8 cellular contexts compared by ENCODE assay signal in the genomic region with DNA sequence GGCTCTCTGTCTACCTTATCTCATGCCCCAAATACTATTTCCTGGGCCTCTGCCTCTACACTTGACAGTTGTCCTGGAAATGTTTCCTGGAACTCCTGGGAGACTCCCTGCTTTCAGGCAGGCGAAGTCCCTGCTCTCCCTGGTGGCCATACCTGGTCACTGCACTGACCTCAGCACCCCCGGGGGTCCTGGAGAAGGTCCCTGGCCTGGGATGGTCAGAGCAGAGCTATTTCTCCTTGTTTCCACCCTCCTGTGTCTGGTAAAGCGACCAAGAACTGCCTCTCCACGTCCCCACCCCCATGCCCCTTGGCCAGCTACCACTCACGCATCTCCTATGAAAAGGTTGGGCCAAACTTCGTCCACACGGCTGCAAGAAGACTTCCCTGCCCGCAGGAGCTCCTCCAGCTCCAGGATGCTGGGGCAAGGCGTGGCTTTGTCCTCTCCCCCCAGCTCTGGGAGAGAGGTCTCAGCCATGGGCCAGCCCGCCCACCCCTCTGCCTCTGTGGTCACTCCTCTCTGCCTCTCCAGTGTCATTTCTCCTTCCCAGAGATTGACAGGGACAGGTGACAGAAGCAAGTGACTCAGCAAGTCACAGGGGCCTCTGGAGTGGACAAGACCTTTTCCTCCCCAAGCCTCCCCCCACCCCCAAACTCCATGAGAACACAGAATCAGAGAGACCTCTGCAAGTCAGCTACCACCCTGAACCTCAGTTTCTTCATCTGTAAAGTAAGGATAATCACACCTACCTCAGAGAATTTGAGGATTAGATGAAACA. TPM values are rescaled to one million over a fixed set of nuclear protein-coding genes. Genes with fewer than 3 reads are reported as not detected.
DNase-seq lines count a peak whose midpoint lies in the region; ATAC-seq, FAIRE-seq and TF ChIP-seq lines count a peak whose summit lies in the region.

No MANE protein-coding gene starts in this region.

- intact Hi-C loops in activated CD8-positive, alpha-beta T cell treated with anti-CD3 and anti-CD28 coated beads for 36 hours (cut with micrococcal nuclease): no loop called here
- intact Hi-C loops in endothelial cell of umbilical vein (cut with micrococcal nuclease): loop anchor here (10.0 kb wide), 1 partner anchor 374 kb away; no protein-coding TSS in a partner anchor
- intact Hi-C loops in psoas muscle (cut with DNase I): loop anchor here (5.0 to 10.0 kb wide), 4 partner anchors 123 to 287 kb away; no protein-coding TSS in a partner anchor

- no peak for FAIRE-seq in endothelial cell of umbilical vein (lab: Jason Lieb, UNC)

- H3K27me3 ChIP-seq in OCI-LY3 (ENCODE audit: low read depth, low read length) (no peaks in the 10 kb centered on the region), endothelial cell of umbilical vein (ENCODE audit: control insufficient read depth in 2 of 2, insufficient read depth in 2 of 2, low read length in 2 of 2) (no peaks in the 10 kb centered on the region), psoas muscle (ENCODE audit: insufficient read depth in 3 of 3, low read length in 2 of 3) (no peaks in the 10 kb centered on the region)

- peaks cover 29% of the 10 kb centered on the region for H3K4me1 Mint-ChIP-seq in activated CD8-positive, alpha-beta T cell treated with anti-CD3 and anti-CD28 coated beads for 36 hours (ENCODE audit: low read depth)
- H3K4me1 Mint-ChIP-seq in activated CD8-positive, alpha-beta T cell treated with anti-CD3 and anti-CD28 coated beads, Interleukin-2, amount 10 ng/mL, durations not matched to agents 7 days and 5 days (ENCODE audit: low read depth): peaks cover 35% of the 10 kb centered on the region

- peak; percentile 64 for TF ChIP-seq CTCF in activated CD8-positive, alpha-beta T cell treated with anti-CD3 and anti-CD28 coated beads for 36 hours (IDR thresholded peaks at IDR 0.05)
- peak; percentile 22; the same call in 1 of the 2 replicates for TF ChIP-seq CTCF in OCI-LY3 (IDR thresholded peaks at IDR 0.05; ENCODE audit: low read depth, low read length)
- peak; percentile 51 to 72 for TF ChIP-seq CTCF in endothelial cell of umbilical vein (IDR thresholded peaks at IDR 0.05; ENCODE audit: extremely low read depth in 1 of 2, insufficient read depth in 1 of 2, low read depth in 1 of 2, low read length in 2 of 2)
- peak; percentile 71 for TF ChIP-seq CTCF in psoas muscle (IDR thresholded peaks at IDR 0.05)

- H3K4me2 ChIP-seq in OCI-LY3 (ENCODE audit: low read length) (no peak overlapping the region), endothelial cell of umbilical vein (ENCODE audit: insufficient read depth, low read length) (no peak overlapping the region)

- BruUV-seq in endothelial cell of umbilical vein (replicated peaks; lab: Mats Ljungman, UMichigan): no TSS peak

- H2AFZ ChIP-seq in OCI-LY3 (ENCODE audit: low read depth, low read length): no peak overlapping the region
- H2AFZ ChIP-seq in endothelial cell of umbilical vein (ENCODE audit: low read depth, low read length): peak overlapping the region; percentile 27

- H3K9me3 ChIP-seq in OCI-LY3 (ENCODE audit: insufficient read depth, low read length): no peaks in the 10 kb centered on the region
- H3K9me3 ChIP-seq in endothelial cell of umbilical vein (replicated peaks; ENCODE audit: control insufficient read depth, insufficient read depth, low read length): no peaks in the 10 kb centered on the region
- no peaks in the 10 kb centered on the region for H3K9me3 ChIP-seq in psoas muscle

- no peaks in the 10 kb centered on the region for H3K36me3 ChIP-seq in OCI-LY3 (replicated peaks; ENCODE audit: low read depth, low read length)
- H3K36me3 ChIP-seq in endothelial cell of umbilical vein (ENCODE audit: control insufficient read depth in 2 of 2, extremely low read depth in 1 of 2, insufficient read depth in 2 of 2, low read length in 2 of 2): no peaks in the 10 kb centered on the region
- H3K36me3 ChIP-seq in psoas muscle (ENCODE audit: insufficient read depth in 1 of 2, low read depth in 1 of 2): peaks cover 0 to 13% of the 10 kb centered on the region in 2 donors

- peak overlapping the region; percentile 38 for H3K27ac Mint-ChIP-seq in activated CD8-positive, alpha-beta T cell treated with anti-CD3 and anti-CD28 coated beads for 36 hours
- no peak overlapping the region for H3K27ac Mint-ChIP-seq in activated CD8-positive, alpha-beta T cell treated with anti-CD3 and anti-CD28 coated beads, Interleukin-2, amount 10 ng/mL, durations not matched to agents 7 days and 5 days

- H3K27me3 Mint-ChIP-seq in activated CD8-positive, alpha-beta T cell treated with anti-CD3 and anti-CD28 coated beads for 36 hours: no peaks in the 10 kb centered on the region
- no peaks in the 10 kb centered on the region for H3K27me3 Mint-ChIP-seq in activated CD8-positive, alpha-beta T cell treated with anti-CD3 and anti-CD28 coated beads, Interleukin-2, amount 10 ng/mL, durations not matched to agents 7 days and 5 days (ENCODE audit: low read depth)

- POLR2A ChIA-PET in activated CD8-positive, alpha-beta T cell treated with anti-CD3 and anti-CD28 coated beads for 36 hours (lab: Charles Lee): interaction anchor here (0.7 to 1.0 kb wide), 2 partner anchors 17 to 123 kb away, joined by 3 read pairs; no protein-coding TSS in a partner anchor
- POLR2A ChIA-PET in activated CD8-positive, alpha-beta T cell treated with anti-CD3 and anti-CD28 coated beads, Interleukin-2, amount 10 ng/mL, durations not matched to agents 7 days and 5 days (lab: Charles Lee): interaction anchor here (0.7 kb wide), 1 partner anchor 101 kb away, joined by 3 read pairs; no protein-coding TSS in a partner anchor
- POLR2A ChIA-PET in endothelial cell of umbilical vein (lab: Charles Lee): no interaction called here

- CTCF ChIA-PET in activated CD8-positive, alpha-beta T cell treated with anti-CD3 and anti-CD28 coated beads for 36 hours (lab: Charles Lee): interaction anchor here (0.6 to 2.5 kb wide), 6 partner anchors 8 to 861 kb away, joined by 3 to 11 read pairs (median 4); a partner anchor contains a TSS
- CTCF ChIA-PET in activated CD8-positive, alpha-beta T cell treated with anti-CD3 and anti-CD28 coated beads, Interleukin-2, amount 10 ng/mL, durations not matched to agents 7 days and 5 days (lab: Charles Lee): interaction anchor here (0.6 to 7.1 kb wide), 3 partner anchors 8 to 127 kb away, joined by 4 to 61 read pairs (median 10); a partner anchor contains a TSS
- CTCF ChIA-PET in endothelial cell of umbilical vein (lab: Charles Lee): interaction anchor here (1.0 to 2.3 kb wide), 6 partner anchors 9 to 865 kb away, joined by 3 to 8 read pairs (median 3); a partner anchor contains a TSS

- H3K4me1 ChIP-seq in OCI-LY3 (ENCODE audit: low read length) (peaks cover 13% of the 10 kb centered on the region; the same call in 1 of the 2 replicates), endothelial cell of umbilical vein (ENCODE audit: control insufficient read depth, extremely low read depth, insufficient read depth, low read length) (peaks cover 15% of the 10 kb centered on the region), psoas muscle (peaks cover 62% of the 10 kb centered on the region)

- no peak overlapping the region for H3K9ac ChIP-seq in OCI-LY3 (ENCODE audit: low read length)
- no peak overlapping the region for H3K9ac ChIP-seq in endothelial cell of umbilical vein (replicated peaks; ENCODE audit: extremely low read depth, insufficient read depth, low read length)

- H3K79me2 ChIP-seq in OCI-LY3 (ENCODE audit: low read length) (peaks cover 23% of the 10 kb centered on the region), endothelial cell of umbilical vein (ENCODE audit: control insufficient read depth, insufficient read depth, low read length) (peaks cover 20% of the 10 kb centered on the region)

- H3K4me3 ChIP-seq in OCI-LY3 (ENCODE audit: low read length) (no peak overlapping the region), endothelial cell of umbilical vein (replicated peaks in 1 of 3; ENCODE audit: insufficient read depth in 1 of 3, low read depth in 1 of 3, low read length in 3 of 3) (no peak overlapping the region), psoas muscle (peak overlapping the region; percentile 79)

- ATAC-seq in activated CD8-positive, alpha-beta T cell treated with anti-CD3 and anti-CD28 coated beads for 36 hours: no peak
- ATAC-seq in activated CD8-positive, alpha-beta T cell treated with anti-CD3 and anti-CD28 coated beads, Interleukin-2, amount 10 ng/mL, durations not matched to agents 7 days and 5 days: no peak
- peak; percentile 77 to 79 (median 78) for ATAC-seq in psoas muscle
- no peak for ATAC-seq in HG03354 (IDR thresholded peaks at IDR 0.05; ENCODE audit: poor library complexity, severe bottlenecking, unreplicated experiment)
- ATAC-seq in HG03469 (IDR thresholded peaks at IDR 0.05; ENCODE audit: unreplicated experiment): no peak
- ATAC-seq in GM21723 (IDR thresholded peaks at IDR 0.05; ENCODE audit: unreplicated experiment): no peak

- H4K20me1 ChIP-seq in OCI-LY3 (ENCODE audit: insufficient read depth, low read length) (peaks cover 13% of the 10 kb centered on the region), endothelial cell of umbilical vein (replicated peaks; ENCODE audit: control insufficient read depth, extremely low read depth, insufficient read depth, low read length) (no peaks in the 10 kb centered on the region)

- DNase-seq in activated CD8-positive, alpha-beta T cell treated with anti-CD3 and anti-CD28 coated beads for 36 hours: peak; percentile 21
- no peak for DNase-seq in activated CD8-positive, alpha-beta T cell treated with anti-CD3 and anti-CD28 coated beads, Interleukin-2, amount 10 ng/mL, durations not matched to agents 7 days and 5 days
- no peak for DNase-seq in endothelial cell of umbilical vein (ENCODE audit: low read depth, low spot score)
- DNase-seq in psoas muscle: peak; percentile 71 to 90

- no peaks in the 10 kb centered on the region for H3K9me3 Mint-ChIP-seq in activated CD8-positive, alpha-beta T cell treated with anti-CD3 and anti-CD28 coated beads for 36 hours
- no peaks in the 10 kb centered on the region for H3K9me3 Mint-ChIP-seq in activated CD8-positive, alpha-beta T cell treated with anti-CD3 and anti-CD28 coated beads, Interleukin-2, amount 10 ng/mL, durations not matched to agents 7 days and 5 days (ENCODE audit: insufficient read depth)

- H3K36me3 Mint-ChIP-seq in activated CD8-positive, alpha-beta T cell treated with anti-CD3 and anti-CD28 coated beads for 36 hours (ENCODE audit: low read depth): peaks cover 4% of the 10 kb centered on the region
- peaks cover 2% of the 10 kb centered on the region for H3K36me3 Mint-ChIP-seq in activated CD8-positive, alpha-beta T cell treated with anti-CD3 and anti-CD28 coated beads, Interleukin-2, amount 10 ng/mL, durations not matched to agents 7 days and 5 days (ENCODE audit: low read depth)

- no peaks in the 10 kb centered on the region for H3K9me1 ChIP-seq in endothelial cell of umbilical vein (replicated peaks; ENCODE audit: control insufficient read depth, extremely low read depth, insufficient read depth, low read length)

- WGBS in psoas muscle, 3 donors: 23 to 29% (median 25%) methylated on average over 10 of the region's 10 CpGs

- dilution Hi-C loops in endothelial cell of umbilical vein (cut with MboI; ENCODE audit: extremely low pct_ligation_motif_present, low sequenced_read_pairs): no loop called here

- TF ChIP-seq POLR2A in endothelial cell of umbilical vein (IDR thresholded peaks at IDR 0.05; ENCODE audit: low read depth, low read length): no peak

- no peak overlapping the region for H3K27ac ChIP-seq in OCI-LY3 (ENCODE audit: low read length)
- H3K27ac ChIP-seq in endothelial cell of umbilical vein (ENCODE audit: insufficient read depth, low read depth, low read length): no peak overlapping the region
- peak overlapping the region; percentile 99 for H3K27ac ChIP-seq in psoas muscle

- no peak overlapping the region for H3K4me3 Mint-ChIP-seq in activated CD8-positive, alpha-beta T cell treated with anti-CD3 and anti-CD28 coated beads for 36 hours
- no peak overlapping the region for H3K4me3 Mint-ChIP-seq in activated CD8-positive, alpha-beta T cell treated with anti-CD3 and anti-CD28 coated beads, Interleukin-2, amount 10 ng/mL, durations not matched to agents 7 days and 5 days

RNA-seq across cellular contexts. Expression of a gene that starts 2.6 kb away (rescaled TPM):
- total RNA-seq in activated CD8-positive, alpha-beta T cell treated with anti-CD3 and anti-CD28 coated beads for 36 hours: 10 to 100 TPM; 21.9 to 23.7 TPM
- total RNA-seq in activated CD8-positive, alpha-beta T cell treated with anti-CD3 and anti-CD28 coated beads, Interleukin-2, amount 10 ng/mL, durations not matched to agents 7 days and 5 days: 10 to 100 TPM; 17.4 to 18.2 TPM
- 22.8 and 23.2 TPM in 2 replicates for total RNA-seq in endothelial cell of umbilical vein
- polyA plus RNA-seq in endothelial cell of umbilical vein: 17.1 and 19.6 TPM in 2 replicates
- polyA plus RNA-seq in endothelial cell of umbilical vein (2011; cell fraction: cytosol; rRNA removed): 9.9 and 10.5 TPM in 2 replicates
- 13.6 and 16.7 TPM in 2 replicates for polyA plus RNA-seq in endothelial cell of umbilical vein (2011; cell fraction: nucleus; rRNA removed)
- polyA plus RNA-seq in endothelial cell of umbilical vein (2012): 15.4 and 16.8 TPM in 2 replicates
- polyA minus RNA-seq in endothelial cell of umbilical vein: 62.0 and 74.8 TPM in 2 replicates
- 10.3 TPM for polyA minus RNA-seq in endothelial cell of umbilical vein (2011; cell fraction: cytosol; rRNA and poly(A)+ RNA removed)
- polyA minus RNA-seq in endothelial cell of umbilical vein (2011; cell fraction: nucleus; rRNA and poly(A)+ RNA removed): 21.0 and 34.8 TPM in 2 replicates
- total RNA-seq in psoas muscle: 10 to 100 TPM; 30.0 to 44.2 (median 35.7) TPM
- polyA plus RNA-seq in psoas muscle: 10 to 100 TPM; 10.8 to 40.3 (median 21.3) TPM

Comparison
In these comparisons a context has a peak if more than half of its experiments do, and no peak if none do; other contexts are left out.
1. DNase-seq: peak in activated CD8-positive, alpha-beta T cell treated with anti-CD3 and anti-CD28 coated beads for 36 hours (single experiment) and psoas muscle (2 of 2); none in activated CD8-positive, alpha-beta T cell treated with anti-CD3 and anti-CD28 coated beads, Interleukin-2, amount 10 ng/mL, durations not matched to agents 7 days and 5 days (single experiment) and endothelial cell of umbilical vein (single experiment).
2. ATAC-seq: peak in psoas muscle (4 of 4); none in activated CD8-positive, alpha-beta T cell treated with anti-CD3 and anti-CD28 coated beads for 36 hours (single experiment), activated CD8-positive, alpha-beta T cell treated with anti-CD3 and anti-CD28 coated beads, Interleukin-2, amount 10 ng/mL, durations not matched to agents 7 days and 5 days (single experiment), HG03354 (single experiment), HG03469 (single experiment) and GM21723 (single experiment).
3. Peak in every context shown above with its lines, with median percentiles within 50 percentile points of each other: CTCF ChIP-seq.